In genomic region chr3:16085884-16086608, GRCh38 we compare ENCODE assay signal across 12 cellular contexts.
DNase-seq lines count a peak whose midpoint lies in the region; ATAC-seq and TF ChIP-seq lines count a peak whose summit lies in the region.
"Had no signal": no experiment of that assay in that cellular context is flagged by ENCODE, and none has a peak within 500 bp of the region (broad histone marks: within the 10 kb centered on the region; RNA-seq: fewer than 3 reads in every experiment).

No MANE protein-coding gene starts in this region.

- no peaks in the 10 kb centered on the region for H3K4me1 Mint-ChIP-seq in Caco-2 (ENCODE audit: low read depth, unreplicated experiment)
- H3K4me1 Mint-ChIP-seq: activated naive CD4-positive, alpha-beta T cell treated with anti-CD3 and anti-CD28 coated beads, Interleukin-2, amount 50 U/mL, for 24 hours had no signal

- no peak overlapping the region for H2AFZ ChIP-seq in ACC112 (ENCODE audit: low read length, unreplicated experiment)

- TF ChIP-seq POLR2A in heart left ventricle (IDR thresholded peaks at IDR 0.05) (no peak), ovary (IDR thresholded peaks at IDR 0.05) (no peak)

- no peaks in the 10 kb centered on the region for H3K36me3 ChIP-seq in ACC112 (ENCODE audit: insufficient read depth, low read length)
- H3K36me3 ChIP-seq in heart left ventricle, result no peaks in the 10 kb centered on the region
- H3K36me3 ChIP-seq in ovary, result no peaks in the 10 kb centered on the region
- H3K36me3 ChIP-seq in Caco-2 (ENCODE audit: control insufficient read depth, insufficient read depth, low read length), result no peaks in the 10 kb centered on the region
- H3K36me3 ChIP-seq in colonic mucosa, result no peaks in the 10 kb centered on the region

- no TSS peak for BruUV-seq in Caco-2 (replicated peaks; lab: Mats Ljungman, UMichigan)

- peak; percentile 44 to 89 (median 84) for ATAC-seq in heart left ventricle

- TF ChIP-seq CTCF in heart left ventricle (IDR thresholded peaks at IDR 0.05) (no peak), ovary (IDR thresholded peaks at IDR 0.05) (no peak), Caco-2 (IDR thresholded peaks at IDR 0.05; ENCODE audit: insufficient read depth in 1 of 2, low read depth in 1 of 2, low read length in 1 of 2, severe bottlenecking in 1 of 2, unreplicated experiment in 1 of 2) (no peak), colonic mucosa (IDR thresholded peaks at IDR 0.05) (no peak)

- H3K9me3 ChIP-seq in heart left ventricle (peaks cover 0 to 17% (median 8%) of the 10 kb centered on the region in 12 donors), ovary (no peaks in the 10 kb centered on the region), Caco-2 (0 out of 2 replicates have a peak, but pooled peaks cover 13% of the 10 kb centered on the region), colonic mucosa (no peaks in the 10 kb centered on the region)

- DNase-seq in astrocyte of the hippocampus (ENCODE audit: low read depth, low spot score), result peak; percentile 72
- peak; percentile 81 to 87 (median 83) for DNase-seq in heart left ventricle
- DNase-seq in ovary, result peak; percentile 86 to 92 (median 87)
- DNase-seq in AG08395 (ENCODE audit: low spot score), result no peak
- DNase-seq in Caco-2, result no peak
- no peak for DNase-seq in HK-2 (ENCODE audit: unreplicated experiment)
- no peak for DNase-seq in colonic mucosa
- DNase-seq: ACHN; activated CD4-positive, alpha-beta T cell treated with anti-CD3 and anti-CD28 coated beads, Interleukin-2, amount 50 U/mL, for 48 hours; T1000 had no signal

- H3K79me2 ChIP-seq in ACC112 (ENCODE audit: control insufficient read depth, insufficient read depth, low read length, unreplicated experiment), result no peaks in the 10 kb centered on the region

- H3K27me3 Mint-ChIP-seq in Caco-2 (ENCODE audit: insufficient read depth, unreplicated experiment), result no peaks in the 10 kb centered on the region

- no peaks in the 10 kb centered on the region for H3K36me3 Mint-ChIP-seq in Caco-2 (ENCODE audit: insufficient read depth, unreplicated experiment)

- no peak for TF ChIP-seq EP300 in ovary (IDR thresholded peaks at IDR 0.05)

- no peak overlapping the region for H3K4me3 ChIP-seq in ACC112 (ENCODE audit: low read depth, low read length)
- peak overlapping the region in 1 of 12 donors; percentile 7 for H3K4me3 ChIP-seq in heart left ventricle
- no peak overlapping the region for H3K4me3 ChIP-seq in ovary
- no peak overlapping the region for H3K4me3 ChIP-seq in Caco-2 (ENCODE audit: low read depth, low read length)
- no peak overlapping the region for H3K4me3 ChIP-seq in colonic mucosa

- peaks cover 16% of the 10 kb centered on the region for H3K9me3 Mint-ChIP-seq in Caco-2 (ENCODE audit: unreplicated experiment)

- H3K27ac ChIP-seq in ACC112 (ENCODE audit: low read depth, low read length) (peak overlapping the region; percentile 47), heart left ventricle (peak overlapping the region in 11 of 12 donors; percentile 34 to 64 (median 54)), ovary (peak overlapping the region in 1 of 2 donors; percentile 56), colonic mucosa (no peak overlapping the region)

- POLR2A ChIA-PET in Caco-2 (lab: Charles Lee), result no interaction called here

- H3K4me1 ChIP-seq in ACC112 (ENCODE audit: control insufficient read depth, insufficient read depth, low read length, unreplicated experiment), result peaks cover 41% of the 10 kb centered on the region
- H3K4me1 ChIP-seq in heart left ventricle, result peaks cover 4 to 32% (median 16%) of the 10 kb centered on the region in 12 donors
- H3K4me1 ChIP-seq in ovary (ENCODE audit: insufficient read depth), result peaks cover 24% of the 10 kb centered on the region
- H3K4me1 ChIP-seq in Caco-2, result no peaks in the 10 kb centered on the region
- H3K4me1 ChIP-seq in colonic mucosa, result no peaks in the 10 kb centered on the region

- H3K9ac ChIP-seq in colonic mucosa (ENCODE audit: low read depth in 2 of 2, low read length in 2 of 2), result no peak overlapping the region

- 52 to 64% (median 56%) methylated on average over 13 of the region's 13 CpGs for WGBS in heart left ventricle, 4 donors
- 51 to 62% (median 55%) methylated on average over 13 of the region's 13 CpGs for WGBS in ovary, 3 donors

- H3K27me3 ChIP-seq in ACC112 (ENCODE audit: insufficient read depth, low read length) (no peaks in the 10 kb centered on the region), heart left ventricle (no peaks in the 10 kb centered on the region), ovary (no peaks in the 10 kb centered on the region), Caco-2 (replicated peaks; ENCODE audit: control insufficient read depth, insufficient read depth, low read length) (no peaks in the 10 kb centered on the region), colonic mucosa (no peaks in the 10 kb centered on the region)

- H3K27ac Mint-ChIP-seq in Caco-2 (ENCODE audit: unreplicated experiment), result no peak overlapping the region
- H3K27ac Mint-ChIP-seq: activated naive CD4-positive, alpha-beta T cell treated with anti-CD3 and anti-CD28 coated beads, Interleukin-2, amount 50 U/mL, for 24 hours had no signal

- CTCF ChIA-PET in Caco-2 (lab: Charles Lee), result no interaction called here

- no peak overlapping the region for H3K4me3 Mint-ChIP-seq in Caco-2 (ENCODE audit: unreplicated experiment)
- H3K4me3 Mint-ChIP-seq: activated naive CD4-positive, alpha-beta T cell treated with anti-CD3 and anti-CD28 coated beads, Interleukin-2, amount 50 U/mL, for 24 hours had no signal

- intact Hi-C loops in heart left ventricle (cut with DNase I), result no loop called here
- intact Hi-C loops in ovary (cut with DNase I), result no loop called here
- intact Hi-C loops in Caco-2 (cut with micrococcal nuclease; ENCODE audit: unreplicated experiment), result no loop called here
- intact Hi-C loops in colonic mucosa (cut with DNase I), result no loop called here

Comparison
In these comparisons a context has a peak if more than half of its experiments do, and no peak if none do; other contexts are left out.
1. DNase-seq: peak in astrocyte of the hippocampus (single experiment), heart left ventricle (5 of 5) and ovary (5 of 5); none in AG08395 (single experiment), Caco-2 (0 of 2), HK-2 (single experiment) and colonic mucosa (single experiment).